In genomic region chr12:120853188-120853587, GRCh38 we compare ENCODE assay signal across 1 cellular context.
A peak's percentile ranks its signal among the peaks of the same experiment; 100 is the strongest.
TF ChIP-seq lines count a peak whose summit lies in the region.

No MANE protein-coding gene starts in this region.

TF ChIP-seq in HEK293, 187 proteins besides CTCF, POLR2A, EP300 and RAD21 (continued from another document):
- TF ChIP-seq, protein P1, sequence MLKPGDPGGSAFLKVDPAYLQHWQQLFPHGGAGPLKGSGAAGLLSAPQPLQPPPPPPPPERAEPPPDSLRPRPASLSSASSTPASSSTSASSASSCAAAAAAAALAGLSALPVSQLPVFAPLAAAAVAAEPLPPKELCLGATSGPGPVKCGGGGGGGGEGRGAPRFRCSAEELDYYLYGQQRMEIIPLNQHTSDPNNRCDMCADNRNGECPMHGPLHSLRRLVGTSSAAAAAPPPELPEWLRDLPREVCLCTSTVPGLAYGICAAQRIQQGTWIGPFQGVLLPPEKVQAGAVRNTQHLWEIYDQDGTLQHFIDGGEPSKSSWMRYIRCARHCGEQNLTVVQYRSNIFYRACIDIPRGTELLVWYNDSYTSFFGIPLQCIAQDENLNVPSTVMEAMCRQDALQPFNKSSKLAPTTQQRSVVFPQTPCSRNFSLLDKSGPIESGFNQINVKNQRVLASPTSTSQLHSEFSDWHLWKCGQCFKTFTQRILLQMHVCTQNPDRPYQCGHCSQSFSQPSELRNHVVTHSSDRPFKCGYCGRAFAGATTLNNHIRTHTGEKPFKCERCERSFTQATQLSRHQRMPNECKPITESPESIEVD (tag by site-specific recombination; IDR thresholded peaks at IDR 0.05): peak; percentile 21; the same call in 1 of the 2 replicates
